ENCODE assay signal across 1 cellular context in genomic region chr14:56340921-56341320, GRCh38.
TF ChIP-seq lines count a peak whose summit lies in the region.

No MANE protein-coding gene starts in this region.

TF ChIP-seq in IMR-90, 13 proteins besides CTCF, POLR2A, EP300 and RAD21 (continued from another document):
- TF ChIP-seq ELK1 (IDR thresholded peaks at IDR 0.05; ENCODE audit: borderline replicate concordance, low read depth, low read length), result no peak
- no peak for TF ChIP-seq CEBPB (IDR thresholded peaks at IDR 0.05; ENCODE audit: low read depth, low read length)
- no peak for TF ChIP-seq RCOR1 (IDR thresholded peaks at IDR 0.05; ENCODE audit: insufficient replicate concordance, low read length)
- no peak for TF ChIP-seq NFE2L2 (IDR thresholded peaks at IDR 0.05; ENCODE audit: low read depth, low read length)
- no peak for TF ChIP-seq CHD1 (IDR thresholded peaks at IDR 0.05; ENCODE audit: low read depth, low read length)
- no peak for TF ChIP-seq MXI1 (IDR thresholded peaks at IDR 0.05; ENCODE audit: borderline replicate concordance, low read depth, low read length)
- no peak for TF ChIP-seq BHLHE40 (IDR thresholded peaks at IDR 0.05; ENCODE audit: low read depth, low read length)
- TF ChIP-seq FOS (IDR thresholded peaks at IDR 0.05; ENCODE audit: low read depth, low read length), result no peak
- no peak for TF ChIP-seq RFX5 (IDR thresholded peaks at IDR 0.05; ENCODE audit: low read depth, low read length)
- TF ChIP-seq USF2 (IDR thresholded peaks at IDR 0.05; ENCODE audit: low read depth, low read length), result no peak
TF ChIP-seq in IMR-90: peak in this region for 0.
